Comparison of ENCODE assay signal across 8 cellular contexts in genomic region chr22:41919357-41920224, GRCh38. TPM values are rescaled to one million over a fixed set of nuclear protein-coding genes. Genes with fewer than 3 reads are reported as not detected.
DNase-seq lines count a peak whose midpoint lies in the region; ATAC-seq and TF ChIP-seq lines count a peak whose summit lies in the region.

No MANE protein-coding gene starts in this region.

- H4K20me1 ChIP-seq in BLaER1, result peaks cover 97% of the 10 kb centered on the region

- peaks cover 79% of the 10 kb centered on the region for H3K4me1 ChIP-seq in BLaER1

- peaks cover 19% of the 10 kb centered on the region for H3K36me3 ChIP-seq in BLaER1

- H3K9me3 ChIP-seq in BLaER1, result no peaks in the 10 kb centered on the region

- ATAC-seq in HG03442 (IDR thresholded peaks at IDR 0.05; ENCODE audit: unreplicated experiment) (peak; percentile 43), omental fat pad (ENCODE audit: low FRiP score) (peak; percentile 62), HG03378 (IDR thresholded peaks at IDR 0.05; ENCODE audit: unreplicated experiment) (no peak)

- H3K4me3 ChIP-seq in BLaER1, result peak overlapping the region; percentile 66
- H3K4me3 ChIP-seq in foreskin fibroblast (ENCODE audit: low read depth in 1 of 2, low read length in 2 of 2), result peak overlapping the region; percentile 45 to 50

- H3K27ac ChIP-seq in BLaER1, result peak overlapping the region; percentile 74

- H3K9ac ChIP-seq in BLaER1, result peak overlapping the region; percentile 74

- TF ChIP-seq CTCF in foreskin fibroblast (IDR thresholded peaks at IDR 0.05; ENCODE audit: low read depth, low read length) (no peak), omental fat pad (IDR thresholded peaks at IDR 0.05) (no peak)

- peak; percentile 75 for DNase-seq in activated CD8-positive, alpha-beta memory T cell treated with anti-CD3 and anti-CD28 coated beads for 24 hours
- DNase-seq in foreskin fibroblast (peak in 1 of 2 donors; percentile 61), omental fat pad (ENCODE audit: low spot score) (no peak), posterior vena cava (ENCODE audit: low spot score) (no peak)

- peak overlapping the region; percentile 100 for H3K4me2 ChIP-seq in BLaER1

- intact Hi-C loops in posterior vena cava (cut with DNase I), result no loop called here

- H3K27me3 ChIP-seq in BLaER1, result peaks cover 34% of the 10 kb centered on the region

- TF ChIP-seq POLR2A in GM19099 (IDR thresholded peaks at IDR 0.05; ENCODE audit: extremely low read depth, insufficient read length, low read depth), result peak; percentile 72

RNA-seq across cellular contexts. Expression of gene SHISA8, which starts 4.7 kb away (rescaled TPM):
- total RNA-seq in omental fat pad, result not detected
- total RNA-seq in posterior vena cava, result not detected

RNA-seq across cellular contexts. Expression of gene TNFRSF13C, which starts 7.0 kb away (rescaled TPM):
- total RNA-seq in omental fat pad, result under 1 TPM; 0.16 to 0.84 (median 0.22) TPM
- under 1 TPM; 0.28 to 0.33 TPM for total RNA-seq in posterior vena cava

RNA-seq across cellular contexts. Expression of gene CENPM, which starts 27.4 kb away (rescaled TPM):
- total RNA-seq in omental fat pad, result 1 to 10 TPM in 1 of 4 donors, under 1 TPM in 1, not detected in 2; 0.84 to 5.4 TPM
- not detected for total RNA-seq in posterior vena cava

RNA-seq across cellular contexts. Expression of gene SEPTIN3, which starts 49.7 kb away (rescaled TPM):
- total RNA-seq in omental fat pad, result under 1 TPM in 3 of 4 donors, not detected in 1; 0.13 to 0.72 (median 0.37) TPM
- under 1 TPM; 0.14 to 0.23 TPM for total RNA-seq in posterior vena cava
